Comparison of ENCODE assay signal across 29 cellular contexts in the genomic region with DNA sequence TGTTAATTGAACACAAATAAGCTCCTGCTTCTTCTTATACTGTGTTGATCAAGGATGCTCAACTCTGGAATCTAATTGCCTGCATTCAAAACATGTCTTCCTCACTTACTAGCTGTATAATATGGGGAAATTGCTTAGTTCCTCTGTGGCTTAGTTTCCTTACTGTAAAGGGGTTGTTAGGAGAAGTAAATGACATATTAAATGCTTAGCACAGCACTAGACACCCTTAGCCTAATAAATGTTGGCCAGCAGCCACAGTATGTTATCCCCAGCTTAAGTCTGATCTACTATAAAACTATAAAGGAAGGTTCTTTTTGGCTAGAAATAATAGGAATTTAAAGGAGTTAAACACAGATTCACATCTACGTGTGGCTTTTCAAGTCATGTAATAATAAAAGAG.
A peak's percentile ranks its signal among the peaks of the same experiment; 100 is the strongest.
DNase-seq lines count a peak whose midpoint lies in the region; ATAC-seq, FAIRE-seq and TF ChIP-seq lines count a peak whose summit lies in the region.
"Had no signal": no experiment of that assay in that cellular context is flagged by ENCODE, and none has a peak within 500 bp of the region (broad histone marks: within the 10 kb centered on the region; RNA-seq: fewer than 3 reads in every experiment).

No MANE protein-coding gene starts in this region.

- H3K27me3 Mint-ChIP-seq in astrocyte (ENCODE audit: low read depth, unreplicated experiment), result no peaks in the 10 kb centered on the region

- intact Hi-C loops in heart left ventricle (cut with DNase I), result no loop called here
- intact Hi-C loops in cardiac septum (cut with DNase I), result no loop called here
- intact Hi-C loops in right lobe of liver (cut with DNase I), result no loop called here
- intact Hi-C loops in upper lobe of right lung (cut with DNase I), result no loop called here
- intact Hi-C loops in dorsolateral prefrontal cortex (cut with DNase I), result no loop called here

- H3K4me2 ChIP-seq in astrocyte (ENCODE audit: low read length), result no peak overlapping the region

- no peaks in the 10 kb centered on the region for H4K20me1 ChIP-seq in astrocyte (ENCODE audit: insufficient read depth, low read length)
- H4K20me1 ChIP-seq: BLaER1 treated with 17β-estradiol and CSF1 and Interleukin-3, amounts not matched to agents 10 nM and 100 nM had no signal

- H3K9me3 ChIP-seq in heart left ventricle, result no peaks in the 10 kb centered on the region
- no peaks in the 10 kb centered on the region for H3K9me3 ChIP-seq in astrocyte (ENCODE audit: insufficient read depth, low read depth, low read length)
- H3K9me3 ChIP-seq in right lobe of liver, result no peaks in the 10 kb centered on the region
- H3K9me3 ChIP-seq in upper lobe of right lung, result no peaks in the 10 kb centered on the region
- H3K9me3 ChIP-seq: adrenal gland; BLaER1 treated with 17β-estradiol and CSF1 and Interleukin-3, amounts not matched to agents 10 nM and 100 nM; esophagus muscularis mucosa; SJCRH30; testis had no signal

- TF ChIP-seq POLR2A in heart left ventricle (IDR thresholded peaks at IDR 0.05) (no peak), right lobe of liver (IDR thresholded peaks at IDR 0.05) (no peak), GM18505 (IDR thresholded peaks at IDR 0.05; ENCODE audit: borderline replicate concordance, extremely low read depth, insufficient read depth, insufficient read length) (no peak)

- no peaks in the 10 kb centered on the region for H3K36me3 Mint-ChIP-seq in astrocyte (ENCODE audit: low read depth, unreplicated experiment)
- H3K36me3 Mint-ChIP-seq: memory B cell had no signal

- no peak overlapping the region for H3K4me3 Mint-ChIP-seq in astrocyte (ENCODE audit: unreplicated experiment)
- H3K4me3 Mint-ChIP-seq: activated T-cell treated with anti-CD3 and anti-CD28 coated beads, Interleukin-2, amount 50 U/mL, for 4 hours; endodermal cell; memory B cell; T-helper 1 cell treated with Interleukin-12 subunit alpha and Interleukin-12 subunit beta and Interleukin-4 antibody, amounts not matched to agents 30 μg/mL and 1 μg/mL, for 36 hours had no signal

- H3K36me3 ChIP-seq in heart left ventricle (no peaks in the 10 kb centered on the region), astrocyte (ENCODE audit: insufficient read depth, low read length) (no peaks in the 10 kb centered on the region), right lobe of liver (no peaks in the 10 kb centered on the region), upper lobe of right lung (no peaks in the 10 kb centered on the region)
- H3K36me3 ChIP-seq: adrenal gland; BLaER1 treated with 17β-estradiol and CSF1 and Interleukin-3, amounts not matched to agents 10 nM and 100 nM; esophagus muscularis mucosa; SJCRH30 had no signal

- H3K4me3 ChIP-seq in heart left ventricle (no peak overlapping the region), astrocyte (ENCODE audit: insufficient read depth, low read depth, low read length) (no peak overlapping the region), right lobe of liver (no peak overlapping the region), upper lobe of right lung (no peak overlapping the region), dorsolateral prefrontal cortex (no peak overlapping the region)
- H3K4me3 ChIP-seq: adrenal gland; BLaER1 treated with 17β-estradiol and CSF1 and Interleukin-3, amounts not matched to agents 10 nM and 100 nM; esophagus muscularis mucosa; SJCRH30; testis had no signal

- H3K9ac ChIP-seq in astrocyte (ENCODE audit: low read length), result no peak overlapping the region
- H3K9ac ChIP-seq: BLaER1 treated with 17β-estradiol and CSF1 and Interleukin-3, amounts not matched to agents 10 nM and 100 nM had no signal

- WGBS in heart left ventricle, 4 donors, result 63 to 82% (median 68%) methylated on average over 1 of the region's 1 CpG
- WGBS in right lobe of liver (ENCODE audit: insufficient coverage, low coverage, low lambda C conversion rate, missing lambda C conversion rate), result 23% methylated on average over 1 of the region's 1 CpG

- peaks cover 14% of the 10 kb centered on the region for H3K4me1 Mint-ChIP-seq in astrocyte (ENCODE audit: low read depth, unreplicated experiment)
- H3K4me1 Mint-ChIP-seq: memory B cell had no signal

- TF ChIP-seq CTCF in heart left ventricle (IDR thresholded peaks at IDR 0.05) (no peak), astrocyte (IDR thresholded peaks at IDR 0.05; ENCODE audit: insufficient read depth, low read depth, low read length) (no peak), right lobe of liver (IDR thresholded peaks at IDR 0.05) (no peak), upper lobe of right lung (IDR thresholded peaks at IDR 0.05) (no peak), dorsolateral prefrontal cortex (IDR thresholded peaks at IDR 0.05 in 54 of 56, conservative IDR thresholded peaks at IDR 0.05 in 2 of 56; ENCODE audit: low read depth in 1 of 56, partially characterized antibody in 56 of 56) (no peak)

- H3K9me3 Mint-ChIP-seq in astrocyte (ENCODE audit: unreplicated experiment), result no peaks in the 10 kb centered on the region
- H3K9me3 Mint-ChIP-seq: activated T-cell treated with anti-CD3 and anti-CD28 coated beads, Interleukin-2, amount 50 U/mL, for 4 hours; endodermal cell; T-helper 1 cell treated with Interleukin-12 subunit alpha and Interleukin-12 subunit beta and Interleukin-4 antibody, amounts not matched to agents 30 μg/mL and 1 μg/mL, for 36 hours had no signal

- no peak overlapping the region for H3K27ac Mint-ChIP-seq in astrocyte (ENCODE audit: unreplicated experiment)
- H3K27ac Mint-ChIP-seq: endodermal cell; memory B cell; T-helper 1 cell treated with Interleukin-12 subunit alpha and Interleukin-12 subunit beta and Interleukin-4 antibody, amounts not matched to agents 30 μg/mL and 1 μg/mL, for 36 hours had no signal

- ATAC-seq in heart left ventricle, result peak in 3 of 4 donors; percentile 51 to 70 (median 53)
- ATAC-seq in right lobe of liver, result peak; percentile 29 to 48 (median 32)
- ATAC-seq in upper lobe of right lung, result peak; percentile 82
- ATAC-seq in GM18505 (IDR thresholded peaks at IDR 0.05; ENCODE audit: unreplicated experiment), result no peak
- ATAC-seq: activated T-cell treated with anti-CD3 and anti-CD28 coated beads, Interleukin-2, amount 50 U/mL, for 4 hours had no signal

- FAIRE-seq in astrocyte (lab: Jason Lieb, UNC), result peak; percentile 80
- FAIRE-seq: colon had no signal

- DNase-seq in heart left ventricle (no peak), cardiac septum (ENCODE audit: low spot score) (no peak), astrocyte (ENCODE audit: low read depth) (no peak), right lobe of liver (no peak), upper lobe of right lung (no peak), dorsolateral prefrontal cortex (no peak), NCI-H2029 (lab: John Stamatoyannopoulos, UW) (no peak)
- DNase-seq: activated naive CD4-positive, alpha-beta T cell; activated T-cell treated with anti-CD3 and anti-CD28 coated beads, Interleukin-2, amount 50 U/mL, for 4 hours; EL; endodermal cell; foreskin melanocyte; HCEC 1CT; MM.1S; NCI-H146; NCI-H510A; occipital lobe; right cardiac atrium; SJCRH30; stimulated activated CD4-positive, alpha-beta T cell treated with anti-CD3 and anti-CD28 coated beads, Interleukin-4, amount 100 ng/mL, for 4 hours; stimulated activated naive CD4-positive, alpha-beta T cell; testis had no signal

- H3K27me3 ChIP-seq in heart left ventricle (no peaks in the 10 kb centered on the region), astrocyte (ENCODE audit: insufficient read depth, low read length) (no peaks in the 10 kb centered on the region), right lobe of liver (no peaks in the 10 kb centered on the region), upper lobe of right lung (no peaks in the 10 kb centered on the region), dorsolateral prefrontal cortex (no peaks in the 10 kb centered on the region)
- H3K27me3 ChIP-seq: adrenal gland; BLaER1 treated with 17β-estradiol and CSF1 and Interleukin-3, amounts not matched to agents 10 nM and 100 nM; esophagus muscularis mucosa; SJCRH30; testis had no signal

- H3K27ac ChIP-seq in heart left ventricle (peak overlapping the region in 1 of 12 donors; percentile 70), astrocyte (ENCODE audit: low read depth, low read length) (no peak overlapping the region), right lobe of liver (peak overlapping the region in 2 of 3 donors; percentile 78 to 87), upper lobe of right lung (no peak overlapping the region), dorsolateral prefrontal cortex (no peak overlapping the region)
- H3K27ac ChIP-seq: adrenal gland; BLaER1 treated with 17β-estradiol and CSF1 and Interleukin-3, amounts not matched to agents 10 nM and 100 nM; esophagus muscularis mucosa; SJCRH30; testis had no signal

- peaks cover 0 to 44% (median 0%) of the 10 kb centered on the region in 12 donors for H3K4me1 ChIP-seq in heart left ventricle
- H3K4me1 ChIP-seq in astrocyte (ENCODE audit: insufficient read depth, low read length), result peaks cover 6% of the 10 kb centered on the region
- H3K4me1 ChIP-seq in right lobe of liver, result peaks cover 0 to 52% (median 8%) of the 10 kb centered on the region in 4 donors
- H3K4me1 ChIP-seq in upper lobe of right lung, result peaks cover 5% of the 10 kb centered on the region
- H3K4me1 ChIP-seq: adrenal gland, SJCRH30, testis had no signal

- no peak overlapping the region for H2AFZ ChIP-seq in astrocyte (ENCODE audit: low read depth, low read length)

- H3K79me2 ChIP-seq in astrocyte (ENCODE audit: insufficient read depth, low read length), result no peaks in the 10 kb centered on the region

Comparison
In these comparisons a context has a peak if more than half of its experiments do, and no peak if none do; other contexts are left out.
1. H3K27ac ChIP-seq: peak in right lobe of liver (2 of 3); none in astrocyte (single experiment), upper lobe of right lung (single experiment) and dorsolateral prefrontal cortex (0 of 59).